In the genomic region with DNA sequence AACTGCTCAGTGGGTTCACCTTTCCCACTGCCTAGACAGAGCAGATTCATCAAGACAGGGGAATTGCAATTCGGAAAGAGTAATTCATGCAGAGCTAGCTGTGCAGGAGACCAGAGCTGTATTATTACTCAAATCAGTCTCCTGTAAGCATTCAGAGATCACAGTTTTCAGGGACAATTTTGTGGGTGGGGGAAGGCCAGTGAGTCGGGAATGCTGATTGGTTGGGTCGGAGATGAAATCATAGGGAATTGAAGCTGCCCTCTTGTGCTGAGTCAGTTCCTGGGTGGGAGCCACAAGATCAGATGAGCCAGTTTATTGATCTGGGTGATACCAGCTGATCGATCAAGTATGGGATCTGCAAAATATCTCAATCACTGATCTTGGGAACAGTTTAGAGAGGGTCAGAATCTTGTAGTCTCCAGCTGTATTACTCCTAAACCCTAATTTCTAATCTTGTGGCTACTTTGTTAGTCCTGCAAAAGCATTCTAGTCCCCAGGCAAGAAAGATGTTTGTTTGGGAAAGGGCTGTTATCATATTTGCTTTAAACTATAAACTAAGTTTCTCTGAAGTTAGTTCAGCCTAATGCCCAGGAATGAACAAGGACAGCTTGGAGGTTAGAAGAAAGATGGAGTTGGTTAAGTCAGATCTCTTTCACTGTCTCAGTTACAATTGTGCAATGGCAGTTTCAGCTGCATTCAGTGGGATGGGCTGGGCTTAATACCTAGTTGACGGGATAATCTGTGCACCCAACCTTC, we compare ENCODE assay signal across 1 cellular context.
TF ChIP-seq lines count a peak whose summit lies in the region.

No MANE protein-coding gene starts in this region.

TF ChIP-seq in A549, 52 proteins besides CTCF, POLR2A, EP300 and RAD21 (continued from another document):
- TF ChIP-seq RFX5 (IDR thresholded peaks at IDR 0.05), result no peak
